ENCODE assay signal across 25 cellular contexts in genomic region chr17:30248786-30249185, GRCh38. TPM values are rescaled to one million over a fixed set of nuclear protein-coding genes. Genes with fewer than 3 reads are reported as not detected.
"Had no signal": no experiment of that assay in that cellular context is flagged by ENCODE, and none has a peak within 500 bp of the region (broad histone marks: within the 10 kb centered on the region; RNA-seq: fewer than 3 reads in every experiment).

No MANE protein-coding gene starts in this region.

- H3K27me3 ChIP-seq: body of pancreas, cardiac muscle cell had no signal

- H3K9me3 Mint-ChIP-seq: activated CD4-positive, alpha-beta memory T cell treated with anti-CD3 and anti-CD28 coated beads, Interleukin-2, amount 10 ng/mL, durations not matched to agents 7 days and 5 days; activated CD4-positive, alpha-beta T cell treated with anti-CD3 and anti-CD28 coated beads, Interleukin-2, amount 10 ng/mL, durations not matched to agents 24 days and 14 days; activated naive CD4-positive, alpha-beta T cell treated with anti-CD3 and anti-CD28 coated beads, Interleukin-2, amount 10 ng/mL, durations not matched to agents 7 days and 5 days; activated T-cell treated with anti-CD3 and anti-CD28 coated beads, Interleukin-2, amount 50 U/mL, for 72 hours; dendritic cell treated with granulocyte-macrophage colony-stimulating factor and Interleukin-4, amounts not matched to agents 40 ng/mL and 50 ng/mL, for 4 days; naive thymus-derived CD4-positive, alpha-beta T cell; neural crest cell; stimulated activated naive B cell treated with anti-CD40 and anti-IgM and Interleukin-4, amounts not matched to agents 10 μg/mL and 1 μg/mL and 100 μg/mL, for 72 hours; T-cell; T-helper 2 cell treated with Interferon-gamma antibody and Interleukin-4, amounts not matched to agents 5 μg/mL and 100 μg/mL, for 36 hours had no signal

- H3K4me1 ChIP-seq: body of pancreas, prostate gland had no signal

- ATAC-seq: activated CD4-positive, CD25-positive, alpha-beta regulatory T cell treated with anti-CD3 and anti-CD28 coated beads, Interleukin-2, amount 50 U/mL, for 24 hours; activated T-cell treated with anti-CD3 and anti-CD28 coated beads, Interleukin-2, amount 50 U/mL, for 72 hours; body of pancreas; naive thymus-derived CD4-positive, alpha-beta T cell; sciatic nerve; stimulated activated naive B cell treated with anti-CD40 and anti-IgM and Interleukin-4, amounts not matched to agents 10 μg/mL and 1 μg/mL and 100 μg/mL, for 72 hours; T-cell had no signal

- H3K27ac Mint-ChIP-seq: activated CD4-positive, alpha-beta memory T cell treated with anti-CD3 and anti-CD28 coated beads, Interleukin-2, amount 10 ng/mL, durations not matched to agents 7 days and 5 days; activated CD4-positive, alpha-beta T cell treated with anti-CD3 and anti-CD28 coated beads, Interleukin-2, amount 10 ng/mL, durations not matched to agents 24 days and 14 days; activated naive CD4-positive, alpha-beta T cell treated with anti-CD3 and anti-CD28 coated beads, Interleukin-2, amount 10 ng/mL, durations not matched to agents 7 days and 5 days; activated T-cell treated with anti-CD3 and anti-CD28 coated beads, Interleukin-2, amount 50 U/mL, for 72 hours; dendritic cell treated with granulocyte-macrophage colony-stimulating factor and Interleukin-4, amounts not matched to agents 40 ng/mL and 50 ng/mL, for 4 days; naive thymus-derived CD4-positive, alpha-beta T cell; stimulated activated naive B cell treated with anti-CD40 and anti-IgM and Interleukin-4, amounts not matched to agents 10 μg/mL and 1 μg/mL and 100 μg/mL, for 72 hours; T-cell; T-helper 2 cell treated with Interferon-gamma antibody and Interleukin-4, amounts not matched to agents 5 μg/mL and 100 μg/mL, for 36 hours had no signal

- H3K9me3 ChIP-seq: body of pancreas, prostate gland had no signal

- H3K4me1 Mint-ChIP-seq: activated CD4-positive, alpha-beta memory T cell treated with anti-CD3 and anti-CD28 coated beads, Interleukin-2, amount 10 ng/mL, durations not matched to agents 7 days and 5 days; activated CD4-positive, alpha-beta T cell treated with anti-CD3 and anti-CD28 coated beads, Interleukin-2, amount 10 ng/mL, durations not matched to agents 24 days and 14 days; activated naive CD4-positive, alpha-beta T cell treated with anti-CD3 and anti-CD28 coated beads, Interleukin-2, amount 10 ng/mL, durations not matched to agents 7 days and 5 days; naive thymus-derived CD4-positive, alpha-beta T cell; neural crest cell; stimulated activated naive B cell treated with anti-CD40 and anti-IgM and Interleukin-4, amounts not matched to agents 10 μg/mL and 1 μg/mL and 100 μg/mL, for 72 hours; T-cell had no signal

- H3K36me3 ChIP-seq: prostate gland had no signal

- H3K27ac ChIP-seq: cardiac muscle cell, prostate gland, VCaP had no signal

- H3K4me3 Mint-ChIP-seq: activated CD4-positive, alpha-beta memory T cell treated with anti-CD3 and anti-CD28 coated beads, Interleukin-2, amount 10 ng/mL, durations not matched to agents 7 days and 5 days; activated CD4-positive, alpha-beta T cell treated with anti-CD3 and anti-CD28 coated beads, Interleukin-2, amount 10 ng/mL, durations not matched to agents 24 days and 14 days; activated naive CD4-positive, alpha-beta T cell treated with anti-CD3 and anti-CD28 coated beads, Interleukin-2, amount 10 ng/mL, durations not matched to agents 7 days and 5 days; activated T-cell treated with anti-CD3 and anti-CD28 coated beads, Interleukin-2, amount 50 U/mL, for 72 hours; dendritic cell treated with granulocyte-macrophage colony-stimulating factor and Interleukin-4, amounts not matched to agents 40 ng/mL and 50 ng/mL, for 4 days; naive thymus-derived CD4-positive, alpha-beta T cell; neural crest cell; stimulated activated naive B cell treated with anti-CD40 and anti-IgM and Interleukin-4, amounts not matched to agents 10 μg/mL and 1 μg/mL and 100 μg/mL, for 72 hours; T-cell; T-helper 2 cell treated with Interferon-gamma antibody and Interleukin-4, amounts not matched to agents 5 μg/mL and 100 μg/mL, for 36 hours had no signal

- H3K4me3 ChIP-seq: body of pancreas, cardiac muscle cell, lung, prostate gland had no signal

- DNase-seq: activated CD4-positive, alpha-beta memory T cell treated with anti-CD3 and anti-CD28 coated beads, Interleukin-2, amount 10 ng/mL, durations not matched to agents 7 days and 5 days; activated CD4-positive, alpha-beta T cell treated with anti-CD3 and anti-CD28 coated beads, Interleukin-2, amount 10 ng/mL, durations not matched to agents 24 days and 14 days; activated effector memory CD4-positive, alpha-beta T cell treated with Interleukin-2 at 50 U/mL for 16 hours; activated naive CD4-positive, alpha-beta T cell treated with anti-CD3 and anti-CD28 coated beads, Interleukin-2, amount 10 ng/mL, durations not matched to agents 7 days and 5 days; activated T-cell treated with anti-CD3 and anti-CD28 coated beads, Interleukin-2, amount 50 U/mL, for 72 hours; effector CD4-positive, alpha-beta T cell; foreskin melanocyte; naive thymus-derived CD4-positive, alpha-beta T cell; small intestine; stimulated activated CD4-positive, alpha-beta T cell treated with anti-CD3 and anti-CD28 coated beads, Interleukin-2, amount 100 ng/mL, for 24 hours; stimulated activated naive B cell treated with anti-CD40 and anti-IgM and Interleukin-4, amounts not matched to agents 10 μg/mL and 1 μg/mL and 100 μg/mL, for 72 hours; T-cell had no signal

RNA-seq across cellular contexts. Expression of gene SLC6A4, which starts 13.3 kb away (rescaled TPM):
- total RNA-seq: activated CD4-positive, alpha-beta T cell treated with anti-CD3 and anti-CD28 coated beads, Interleukin-2, amount 10 ng/mL, durations not matched to agents 24 days and 14 days; chondrocyte; epithelial cell of proximal tubule; fibroblast of lung; neural crest cell had no signal
- polyA plus RNA-seq: cardiac muscle cell, fibroblast of lung had no signal
